10 cellular contexts compared by ENCODE assay signal in genomic region chr5:82204567-82204966, GRCh38.
"Had no signal": no experiment of that assay in that cellular context is flagged by ENCODE, and none has a peak within 500 bp of the region (broad histone marks: within the 10 kb centered on the region; RNA-seq: fewer than 3 reads in every experiment).

No MANE protein-coding gene starts in this region.

- FAIRE-seq: H1, HTR-8/SVneo had no signal

- ATAC-seq: GM23338, HCT116 had no signal

- H3K9ac ChIP-seq: KMS-11 had no signal

- H3K4me3 ChIP-seq: GM23338, HAP-1 had no signal

- DNase-seq: H7, HFFc6, Karpas-422, KBM-7 had no signal

- H3K4me1 ChIP-seq: HAP-1 had no signal

- H3K27ac ChIP-seq: KMS-11 had no signal

- H3K9me3 ChIP-seq: HAP-1 had no signal

- H3K36me3 ChIP-seq: HAP-1 had no signal

- H2AFZ ChIP-seq: GM23338 had no signal

- H3K4me2 ChIP-seq: GM23338, KMS-11 had no signal
